In genomic region chr14:105248368-105249174, GRCh38 we compare ENCODE assay signal across 8 cellular contexts. TPM values are rescaled to one million over a fixed set of nuclear protein-coding genes. Genes with fewer than 3 reads are reported as not detected.
A peak's percentile ranks its signal among the peaks of the same experiment; 100 is the strongest.
DNase-seq lines count a peak whose midpoint lies in the region; ATAC-seq and TF ChIP-seq lines count a peak whose summit lies in the region.

Gene BTBD6 (plus strand): TSS chr14:105248533. CDS start chr14:105248712, 179 bp downstream.

- DNase-seq in NCI-H2227 (lab: John Stamatoyannopoulos, UW; ENCODE audit: unreplicated experiment): peak; percentile 89
- DNase-seq in activated CD4-positive, alpha-beta T cell treated with anti-CD3 and anti-CD28 coated beads for 48 hours: peak; percentile 91
- peak; percentile 89 for DNase-seq in coronary artery (ENCODE audit: low spot score)
- peak; percentile 84 to 93 for DNase-seq in left colon
- DNase-seq in stimulated activated CD4-positive, alpha-beta T cell treated with anti-CD3 and anti-CD28 coated beads, Interleukin-2, amount 100 ng/mL, for 4 hours (ENCODE audit: low read depth): peak; percentile 83

- H3K36me3 ChIP-seq in ACC112 (ENCODE audit: insufficient read depth, low read length): no peaks in the 10 kb centered on the region

- H3K27me3 ChIP-seq in ACC112 (ENCODE audit: insufficient read depth, low read length): no peaks in the 10 kb centered on the region

- H3K4me3 ChIP-seq in ACC112 (ENCODE audit: low read depth, low read length) (peak within 1 kb of the TSS; percentile 98), coronary artery (peak within 1 kb of the TSS; percentile 98)

- TF ChIP-seq POLR2A in GM18526 (IDR thresholded peaks at IDR 0.05; ENCODE audit: extremely low read depth, insufficient read length): peak; percentile 63

- peak within 1 kb of the TSS; percentile 68 for H2AFZ ChIP-seq in ACC112 (ENCODE audit: low read length, unreplicated experiment)

- intact Hi-C loops in left colon (cut with DNase I, micrococcal nuclease): no loop called here

- H3K79me2 ChIP-seq in ACC112 (ENCODE audit: control insufficient read depth, insufficient read depth, low read length, unreplicated experiment): peaks cover 32% of the 10 kb centered on the region

- no peak for TF ChIP-seq CTCF in coronary artery (IDR thresholded peaks at IDR 0.05)

- peak within 1 kb of the TSS; percentile 64; the same call in 1 of the 2 replicates for H3K27ac ChIP-seq in ACC112 (ENCODE audit: low read depth, low read length)
- H3K27ac ChIP-seq in coronary artery: peak within 1 kb of the TSS; percentile 77 to 100

- ATAC-seq in HG03064 (IDR thresholded peaks at IDR 0.05; ENCODE audit: low read depth, unreplicated experiment) (peak; percentile 88), left colon (peak; percentile 91)

- H3K4me1 ChIP-seq in ACC112 (ENCODE audit: control insufficient read depth, insufficient read depth, low read length, unreplicated experiment): peaks cover 11% of the 10 kb centered on the region

RNA-seq across cellular contexts. Expression of gene BTBD6, which starts in this region (rescaled TPM):
- 10 to 100 TPM; 52.5 to 53.6 TPM for total RNA-seq in left colon

Comparison
In these comparisons a context has a peak if more than half of its experiments do, and no peak if none do; other contexts are left out.
1. Peak in every context shown above with its lines: DNase-seq, ATAC-seq, H3K4me3 ChIP-seq and H3K27ac ChIP-seq.